30 cellular contexts compared by ENCODE assay signal in genomic region chr20:33255005-33255404, GRCh38. TPM values are rescaled to one million over a fixed set of nuclear protein-coding genes. Genes with fewer than 3 reads are reported as not detected.
"Had no signal": no experiment of that assay in that cellular context is flagged by ENCODE, and none has a peak within 500 bp of the region (broad histone marks: within the 10 kb centered on the region; RNA-seq: fewer than 3 reads in every experiment).

No MANE protein-coding gene starts in this region.

- DNase-seq: effector CD4-positive, alpha-beta T cell; effector memory CD4-positive, alpha-beta T cell; erythroblast; esophagus squamous epithelium; foreskin fibroblast; foreskin melanocyte; gastrocnemius medialis; glutamatergic neuron; head of caudate nucleus; heart right ventricle; hippocampal formation; left cardiac atrium; left lung; left ventricle myocardium superior; lower lobe of right lung; mesenchymal stem cell; mucosa of descending colon; naive B cell; naive thymus-derived CD8-positive, alpha-beta T cell had no signal

- H3K27me3 ChIP-seq: left lung had no signal

- H3K27ac Mint-ChIP-seq: mesothelial cell of epicardium; naive B cell; naive thymus-derived CD8-positive, alpha-beta T cell had no signal

- H3K4me3 Mint-ChIP-seq: mesothelial cell of epicardium; naive B cell; naive thymus-derived CD8-positive, alpha-beta T cell had no signal

- H3K36me3 Mint-ChIP-seq: mesothelial cell of epicardium, naive B cell had no signal

- H3K4me1 Mint-ChIP-seq: mesothelial cell of epicardium, naive B cell had no signal

- H3K4me3 ChIP-seq: coronary artery, esophagus squamous epithelium, gastrocnemius medialis, heart right ventricle, left lung, lower lobe of right lung, mucosa of descending colon had no signal

- ATAC-seq: esophagus mucosa; gastrocnemius medialis; heart right ventricle; left cardiac atrium; left lung; left ventricle myocardium superior; lower lobe of right lung; mucosa of descending colon; naive thymus-derived CD8-positive, alpha-beta T cell had no signal

- H3K27ac ChIP-seq: coronary artery, epithelial cell of prostate, esophagus squamous epithelium, gastrocnemius medialis, heart right ventricle, left lung, lower lobe of right lung had no signal

RNA-seq across cellular contexts. Expression of gene BPIFA1, which starts 19.2 kb away (rescaled TPM):
- total RNA-seq: dermis microvascular lymphatic vessel endothelial cell; esophagus mucosa; esophagus squamous epithelium; gastrocnemius medialis; glomerular endothelial cell; heart right ventricle; kidney epithelial cell; left cardiac atrium; left ventricle myocardium superior; lower leg skin; lung microvascular endothelial cell; mesenteric fat pad; mesothelial cell of epicardium; mucosa of descending colon; myocyte; naive thymus-derived CD8-positive, alpha-beta T cell had no signal

RNA-seq across cellular contexts. Expression of gene BPIFB1, which starts 28.0 kb away (rescaled TPM):
- total RNA-seq: dermis microvascular lymphatic vessel endothelial cell; gastrocnemius medialis; glomerular endothelial cell; heart right ventricle; kidney epithelial cell; left cardiac atrium; left ventricle myocardium superior; lower leg skin; lung microvascular endothelial cell; mesenteric fat pad; mesothelial cell of epicardium; mucosa of descending colon; myocyte; naive thymus-derived CD8-positive, alpha-beta T cell had no signal

RNA-seq across cellular contexts. Expression of gene BPIFA3, which starts 37.9 kb away (rescaled TPM):
- total RNA-seq: dermis microvascular lymphatic vessel endothelial cell; esophagus mucosa; esophagus squamous epithelium; gastrocnemius medialis; glomerular endothelial cell; heart right ventricle; kidney epithelial cell; left cardiac atrium; left lung; left ventricle myocardium superior; lower leg skin; lower lobe of right lung; lung microvascular endothelial cell; mesenteric fat pad; mesothelial cell of epicardium; mucosa of descending colon; myocyte; naive thymus-derived CD8-positive, alpha-beta T cell had no signal
